In genomic region chr7:92737706-92738105, GRCh38 we compare ENCODE assay signal across 10 cellular contexts.
DNase-seq lines count a peak whose midpoint lies in the region; ATAC-seq, FAIRE-seq and TF ChIP-seq lines count a peak whose summit lies in the region.
"Had no signal": no experiment of that assay in that cellular context is flagged by ENCODE, and none has a peak within 500 bp of the region (broad histone marks: within the 10 kb centered on the region; RNA-seq: fewer than 3 reads in every experiment).

No MANE protein-coding gene starts in this region.

- TF ChIP-seq POLR2A in erythroblast (IDR thresholded peaks at IDR 0.05; ENCODE audit: low read length): no peak

- DNase-seq in GM10248 (ENCODE audit: extremely low spot score) (peak; percentile 30), GM19239 (ENCODE audit: insufficient read length, low spot score) (no peak), NCI-H526 treated with DMSO at 0.1 percent for 48 hours (lab: John Stamatoyannopoulos, UW) (no peak), hippocampal formation (lab: John Stamatoyannopoulos, UW) (no peak), smooth muscle cell (lab: John Stamatoyannopoulos, UW; ENCODE audit: unreplicated experiment) (no peak), erythroblast (lab: John Stamatoyannopoulos, UW) (no peak)
- DNase-seq: CD8-positive, alpha-beta memory T cell; H7 had no signal

- no peaks in the 10 kb centered on the region for H3K36me3 ChIP-seq in smooth muscle cell (ENCODE audit: low read depth)

- H3F3A ChIP-seq in smooth muscle cell (ENCODE audit: low read depth): no peaks in the 10 kb centered on the region

- TF ChIP-seq CTCF in GM10248 (IDR thresholded peaks at IDR 0.05; ENCODE audit: control extremely low read depth, extremely low read depth, low read depth, missing control alignments): no peak
- TF ChIP-seq CTCF in smooth muscle cell (IDR thresholded peaks at IDR 0.05; ENCODE audit: borderline replicate concordance, insufficient read depth, poor library complexity, severe bottlenecking): no peak

- 77% methylated on average over 1 of the region's 1 CpG for WGBS in smooth muscle cell (ENCODE audit: low lambda C conversion rate)

- H3K79me2 ChIP-seq in smooth muscle cell (ENCODE audit: low read depth): peaks cover 88% of the 10 kb centered on the region

- no peak overlapping the region for H2AFZ ChIP-seq in smooth muscle cell (ENCODE audit: low read depth)

- H3K4me3 ChIP-seq in smooth muscle cell: no peak overlapping the region

- H3K27ac ChIP-seq in smooth muscle cell (ENCODE audit: low read depth): no peak overlapping the region

- H3K9me3 ChIP-seq in smooth muscle cell (replicated peaks; ENCODE audit: low read depth): no peaks in the 10 kb centered on the region

- H3K4me2 ChIP-seq in smooth muscle cell: no peak overlapping the region

- H3K9ac ChIP-seq in smooth muscle cell (ENCODE audit: low read depth): no peak overlapping the region

- CTCF ChIA-PET in GM10248 (lab: Yijun Ruan, JAX): interaction anchor here (1.1 to 3.5 kb wide), 5 partner anchors 11 to 95 kb away, joined by 3 to 20 read pairs (median 4); no protein-coding TSS in a partner anchor

- ATAC-seq in HG02763 (IDR thresholded peaks at IDR 0.05; ENCODE audit: unreplicated experiment) (peak; percentile 84), HG03575 (IDR thresholded peaks at IDR 0.05; ENCODE audit: extremely low read depth, insufficient number of reproducible peaks, low FRiP score, unreplicated experiment) (peak; percentile 92)

- peaks cover 60% of the 10 kb centered on the region for H4K20me1 ChIP-seq in smooth muscle cell (ENCODE audit: low read depth)

- no peaks in the 10 kb centered on the region for H3K27me3 ChIP-seq in smooth muscle cell (ENCODE audit: low read depth)

- FAIRE-seq in GM19239 (lab: Jason Lieb, UNC): peak; percentile 93

- no peaks in the 10 kb centered on the region for H3K4me1 ChIP-seq in smooth muscle cell (ENCODE audit: low read depth)

- POLR2A ChIA-PET in GM10248 (lab: Yijun Ruan, JAX): no interaction called here
